29 cellular contexts compared by ENCODE assay signal in the genomic region with DNA sequence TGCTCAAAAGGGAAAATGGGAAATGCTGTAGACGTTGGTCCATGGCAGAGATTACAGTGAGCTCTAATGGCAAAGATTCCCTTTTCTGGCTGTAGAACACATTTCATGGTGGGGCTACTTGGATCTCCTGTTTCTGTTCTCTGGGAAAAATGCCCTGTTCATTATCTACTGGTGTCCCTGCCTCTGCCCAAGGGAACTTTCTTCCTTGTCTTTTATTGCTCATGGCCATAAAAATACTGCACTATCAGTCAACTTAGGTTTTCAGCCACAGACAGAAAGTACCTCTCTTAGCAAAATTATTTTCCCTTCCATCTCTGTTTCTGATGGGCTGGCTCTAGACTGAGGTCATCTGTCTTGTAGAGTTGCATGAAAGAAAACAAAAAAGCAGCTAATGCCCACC.
"Had no signal": no experiment of that assay in that cellular context is flagged by ENCODE, and none has a peak within 500 bp of the region (broad histone marks: within the 10 kb centered on the region; RNA-seq: fewer than 3 reads in every experiment).

No MANE protein-coding gene starts in this region.

- H3K4me1 ChIP-seq: neural progenitor cell, parathyroid adenoma, psoas muscle, right lobe of liver, sigmoid colon, suprapubic skin, testis, tibial artery, transverse colon, upper lobe of right lung, uterus had no signal

- H3K4me3 Mint-ChIP-seq: natural killer cell; nephron; neural progenitor cell; stimulated activated effector memory CD8-positive, alpha-beta T cell treated with anti-CD3 and anti-CD28 coated beads, Interleukin-12 subunit alpha, Interleukin-12 subunit beta, amount 100 ng/mL, for 72 hours; stimulated activated naive CD8-positive, alpha-beta T cell treated with anti-CD3 and anti-CD28 coated beads, Interleukin-15, amount 100 ng/mL, for 72 hours; type B pancreatic cell had no signal

- H3K27ac ChIP-seq: neural progenitor cell, ovary, parathyroid adenoma, psoas muscle, right lobe of liver, sigmoid colon, suprapubic skin, testis, tibial artery, transverse colon, upper lobe of right lung, uterus had no signal

- H3K36me3 Mint-ChIP-seq: natural killer cell; neural progenitor cell; stimulated activated effector memory CD8-positive, alpha-beta T cell treated with anti-CD3 and anti-CD28 coated beads, Interleukin-12 subunit alpha, Interleukin-12 subunit beta, amount 100 ng/mL, for 72 hours had no signal

- H3K36me3 ChIP-seq: neural progenitor cell, ovary, right lobe of liver, sigmoid colon, suprapubic skin, tibial artery, transverse colon, upper lobe of right lung, uterus had no signal

- DNase-seq: natural killer cell; occipital lobe; ovary; posterior cingulate gyrus; psoas muscle; right cardiac atrium; right lobe of liver; sigmoid colon; small intestine; stimulated activated CD4-positive, alpha-beta T cell treated with anti-CD3 and anti-CD28 coated beads, Interleukin-15, amount 100 ng/mL, for 24 hours; stimulated activated CD4-positive, alpha-beta T cell treated with anti-CD3 and anti-CD28 coated beads, Interleukin-2, amount 100 ng/mL, for 24 hours; stimulated activated CD4-positive, alpha-beta T cell treated with anti-CD3 and anti-CD28 coated beads, Interleukin-2, amount 100 ng/mL, for 48 hours; stimulated activated CD4-positive, alpha-beta T cell treated with anti-CD3 and anti-CD28 coated beads, Interleukin-4, amount 100 ng/mL, for 24 hours; stimulated activated naive CD4-positive, alpha-beta T cell; stimulated activated naive CD8-positive, alpha-beta T cell treated with anti-CD3 and anti-CD28 coated beads, Interleukin-15, amount 100 ng/mL, for 72 hours; stimulated activated naive CD8-positive, alpha-beta T cell treated with anti-CD3 and anti-CD28 coated beads, Interleukin-15, Interleukin-2, amounts not matched to agents 100 U/mL and 50 U/mL, for 24 hours; substantia nigra; testis; tibial artery; transverse colon; upper lobe of right lung; uterus had no signal

- H3K27me3 ChIP-seq: neural progenitor cell, ovary, right lobe of liver, sigmoid colon, suprapubic skin, testis, tibial artery, transverse colon, upper lobe of right lung, uterus had no signal

- H3K9me3 ChIP-seq: ovary, psoas muscle, right lobe of liver, sigmoid colon, suprapubic skin, testis, tibial artery, transverse colon, upper lobe of right lung, uterus had no signal

- H3K4me1 Mint-ChIP-seq: natural killer cell; nephron; neural progenitor cell; stimulated activated effector memory CD8-positive, alpha-beta T cell treated with anti-CD3 and anti-CD28 coated beads, Interleukin-12 subunit alpha, Interleukin-12 subunit beta, amount 100 ng/mL, for 72 hours; stimulated activated naive CD8-positive, alpha-beta T cell treated with anti-CD3 and anti-CD28 coated beads, Interleukin-15, amount 100 ng/mL, for 72 hours had no signal

- H3K9me3 Mint-ChIP-seq: natural killer cell; neural progenitor cell; stimulated activated effector memory CD8-positive, alpha-beta T cell treated with anti-CD3 and anti-CD28 coated beads, Interleukin-12 subunit alpha, Interleukin-12 subunit beta, amount 100 ng/mL, for 72 hours; stimulated activated naive CD8-positive, alpha-beta T cell treated with anti-CD3 and anti-CD28 coated beads, Interleukin-15, amount 100 ng/mL, for 72 hours had no signal

- ATAC-seq: natural killer cell; psoas muscle; right cardiac atrium; right lobe of liver; stimulated activated effector memory CD8-positive, alpha-beta T cell treated with anti-CD3 and anti-CD28 coated beads, Interleukin-12 subunit alpha, Interleukin-12 subunit beta, amount 100 ng/mL, for 72 hours; stimulated activated naive CD8-positive, alpha-beta T cell treated with anti-CD3 and anti-CD28 coated beads, Interleukin-15, amount 100 ng/mL, for 72 hours; stimulated activated naive CD8-positive, alpha-beta T cell treated with anti-CD3 and anti-CD28 coated beads, Interleukin-15, Interleukin-2, amounts not matched to agents 100 U/mL and 50 U/mL, for 24 hours; upper lobe of right lung had no signal

- H3K27me3 Mint-ChIP-seq: progenitor cell of endocrine pancreas; stimulated activated naive CD8-positive, alpha-beta T cell treated with anti-CD3 and anti-CD28 coated beads, Interleukin-15, amount 100 ng/mL, for 72 hours; type B pancreatic cell had no signal

- H3K27ac Mint-ChIP-seq: natural killer cell; nephron; neural progenitor cell; progenitor cell of endocrine pancreas; stimulated activated effector memory CD8-positive, alpha-beta T cell treated with anti-CD3 and anti-CD28 coated beads, Interleukin-12 subunit alpha, Interleukin-12 subunit beta, amount 100 ng/mL, for 72 hours; stimulated activated naive CD8-positive, alpha-beta T cell treated with anti-CD3 and anti-CD28 coated beads, Interleukin-15, amount 100 ng/mL, for 72 hours; type B pancreatic cell had no signal

- H3K4me3 ChIP-seq: neural progenitor cell, ovary, psoas muscle, right lobe of liver, sigmoid colon, suprapubic skin, testis, tibial artery, transverse colon, upper lobe of right lung, uterus had no signal
